Comparison of ENCODE assay signal across 12 cellular contexts in genomic region chr19:39297931-39298634, GRCh38. TPM values are rescaled to one million over a fixed set of nuclear protein-coding genes. Genes with fewer than 3 reads are reported as not detected.
DNase-seq lines count a peak whose midpoint lies in the region; ATAC-seq and TF ChIP-seq lines count a peak whose summit lies in the region.
"Had no signal": no experiment of that assay in that cellular context is flagged by ENCODE, and none has a peak within 500 bp of the region (broad histone marks: within the 10 kb centered on the region; RNA-seq: fewer than 3 reads in every experiment).

No MANE protein-coding gene starts in this region.

- no peaks in the 10 kb centered on the region for H3K36me3 Mint-ChIP-seq in stimulated activated naive CD8-positive, alpha-beta T cell treated with anti-CD3 and anti-CD28 coated beads, Interleukin-15, Interleukin-2, amounts not matched to agents 100 ng/mL and 50 ng/mL, for 24 hours (ENCODE audit: low read depth)
- H3K36me3 Mint-ChIP-seq in CD14-positive monocyte, result no peaks in the 10 kb centered on the region

- ATAC-seq in right cardiac atrium, result peak; percentile 44 to 51

- no peaks in the 10 kb centered on the region for H3K9me3 Mint-ChIP-seq in stimulated activated naive CD8-positive, alpha-beta T cell treated with anti-CD3 and anti-CD28 coated beads, Interleukin-15, Interleukin-2, amounts not matched to agents 100 ng/mL and 50 ng/mL, for 24 hours
- no peaks in the 10 kb centered on the region for H3K9me3 Mint-ChIP-seq in CD14-positive monocyte

- intact Hi-C loops in right cardiac atrium (cut with DNase I), result no loop called here
- intact Hi-C loops in CD14-positive monocyte (cut with micrococcal nuclease), result no loop called here

- no peak overlapping the region for H3K27ac ChIP-seq in right cardiac atrium (ENCODE audit: low read length)

- no peaks in the 10 kb centered on the region for H3K27me3 ChIP-seq in right cardiac atrium (ENCODE audit: control insufficient read depth, insufficient read depth)

- no peaks in the 10 kb centered on the region for H3K9me3 ChIP-seq in right cardiac atrium (ENCODE audit: control insufficient read depth, low read length)

- TF ChIP-seq CTCF in CD14-positive monocyte (IDR thresholded peaks at IDR 0.05), result no peak

- H3K4me1 Mint-ChIP-seq in stimulated activated naive CD8-positive, alpha-beta T cell treated with anti-CD3 and anti-CD28 coated beads, Interleukin-15, Interleukin-2, amounts not matched to agents 100 ng/mL and 50 ng/mL, for 24 hours (ENCODE audit: low read depth), result peaks cover 14% of the 10 kb centered on the region
- no peaks in the 10 kb centered on the region for H3K4me1 Mint-ChIP-seq in CD14-positive monocyte

- no peaks in the 10 kb centered on the region for H3K4me1 ChIP-seq in right cardiac atrium (ENCODE audit: control insufficient read depth, insufficient read depth, low read length)

- 62% methylated on average over 17 of the region's 17 CpGs for WGBS in right cardiac atrium

- H3K4me3 Mint-ChIP-seq in stimulated activated naive CD8-positive, alpha-beta T cell treated with anti-CD3 and anti-CD28 coated beads, Interleukin-15, Interleukin-2, amounts not matched to agents 100 ng/mL and 50 ng/mL, for 24 hours, result peak overlapping the region; percentile 53
- no peak overlapping the region for H3K4me3 Mint-ChIP-seq in CD14-positive monocyte

- H3K27me3 Mint-ChIP-seq in stimulated activated naive CD8-positive, alpha-beta T cell treated with anti-CD3 and anti-CD28 coated beads, Interleukin-15, Interleukin-2, amounts not matched to agents 100 ng/mL and 50 ng/mL, for 24 hours, result peaks cover 4% of the 10 kb centered on the region
- peaks cover 0 to 7% (median 4%) of the 10 kb centered on the region in 3 donors for H3K27me3 Mint-ChIP-seq in CD14-positive monocyte (ENCODE audit: low read depth in 3 of 3)

- DNase-seq in activated T-cell treated with anti-CD3 and anti-CD28 coated beads for 1 hour (ENCODE audit: low read depth) (peak; percentile 25), activated T-cell treated with anti-CD3 and anti-CD28 coated beads for 4 hours (no peak), right cardiac atrium (peak in 1 of 3 donors; percentile 76), CD14-positive monocyte (ENCODE audit: low spot score) (no peak), NCI-H345 (lab: John Stamatoyannopoulos, UW) (no peak), KBM-7 (no peak)
- peak; percentile 64 to 73 for DNase-seq in activated T-cell treated with anti-CD3 and anti-CD28 coated beads, Interleukin-2, amount 50 U/mL, for 48 hours
- DNase-seq: 8988T, NCI-H1048 had no signal

- peak overlapping the region; percentile 36 for H3K27ac Mint-ChIP-seq in stimulated activated naive CD8-positive, alpha-beta T cell treated with anti-CD3 and anti-CD28 coated beads, Interleukin-15, Interleukin-2, amounts not matched to agents 100 ng/mL and 50 ng/mL, for 24 hours
- peak overlapping the region in 1 of 7 donors; percentile 44 for H3K27ac Mint-ChIP-seq in CD14-positive monocyte

- in situ Hi-C loops in KBM-7 (cut with MboI; ENCODE audit: low pct_unique_long_range_greater_than_20kb, low sequenced_read_pairs), result no loop called here

- no peak overlapping the region for H3K4me3 ChIP-seq in right cardiac atrium (ENCODE audit: low read length)

RNA-seq across cellular contexts. Expression of gene IFNL1, which starts 1.9 kb away (rescaled TPM):
- total RNA-seq in right cardiac atrium, result not detected
- polyA plus RNA-seq in right cardiac atrium, result not detected
- polyA plus RNA-seq in CD14-positive monocyte, result not detected
- total RNA-seq: dermis microvascular lymphatic vessel endothelial cell, myocyte had no signal

RNA-seq across cellular contexts. Expression of gene LRFN1, which starts 22.6 kb away (rescaled TPM):
- under 1 TPM; 0.33 to 0.96 (median 0.86) TPM for total RNA-seq in right cardiac atrium
- polyA plus RNA-seq in right cardiac atrium (0.63 TPM), CD14-positive monocyte (1 to 10 TPM; 1.1 to 1.9 TPM)

RNA-seq across cellular contexts. Expression of gene IFNL2, which starts 29.9 kb away (rescaled TPM):
- total RNA-seq in right cardiac atrium, result not detected
- polyA plus RNA-seq in right cardiac atrium (not detected), CD14-positive monocyte (not detected)
- total RNA-seq: dermis microvascular lymphatic vessel endothelial cell, myocyte had no signal

RNA-seq across cellular contexts. Expression of gene GMFG, which starts 37.8 kb away (rescaled TPM):
- 10 to 100 TPM; 14.4 to 20.4 (median 17.9) TPM for total RNA-seq in right cardiac atrium
- polyA plus RNA-seq in right cardiac atrium (20.2 TPM), CD14-positive monocyte (1,000 to 10,000 TPM; 1,536 to 1,874 TPM)
- total RNA-seq: myocyte had no signal

RNA-seq across cellular contexts. Expression of gene SAMD4B, which starts 44.1 kb away (rescaled TPM):
- total RNA-seq in right cardiac atrium, result 10 to 100 TPM; 43.2 to 85.3 (median 55.1) TPM
- polyA plus RNA-seq in right cardiac atrium (71.5 TPM), CD14-positive monocyte (1 to 10 TPM; 4.5 to 5.6 TPM)

Comparison
In these comparisons a context has a peak if more than half of its experiments do, and no peak if none do; other contexts are left out.
1. DNase-seq: peak in activated T-cell treated with anti-CD3 and anti-CD28 coated beads for 1 hour (single experiment) and activated T-cell treated with anti-CD3 and anti-CD28 coated beads, Interleukin-2, amount 50 U/mL, for 48 hours (2 of 2); none in activated T-cell treated with anti-CD3 and anti-CD28 coated beads for 4 hours (single experiment), CD14-positive monocyte (single experiment), NCI-H345 (single experiment) and KBM-7 (single experiment).